8 cellular contexts compared by ENCODE assay signal in genomic region chr10:13586676-13587355, GRCh38. TPM values are rescaled to one million over a fixed set of nuclear protein-coding genes. Genes with fewer than 3 reads are reported as not detected.
A peak's percentile ranks its signal among the peaks of the same experiment; 100 is the strongest.
DNase-seq lines count a peak whose midpoint lies in the region; ATAC-seq and TF ChIP-seq lines count a peak whose summit lies in the region.

PRPF18 (plus strand) TSS chr10:13586965; CDS start chr10:13587087, 122 bp downstream.

- H3K4me1 ChIP-seq in colonic mucosa: peaks cover 7% of the 10 kb centered on the region

- peak; percentile 81 to 91 for DNase-seq in NCI-H526 (lab: John Stamatoyannopoulos, UW)
- DNase-seq in activated CD4-positive, alpha-beta T cell treated with anti-CD3 and anti-CD28 coated beads for 48 hours: peak; percentile 96
- peak; percentile 94 for DNase-seq in colonic mucosa
- DNase-seq in kidney tubule cell (ENCODE audit: low spot score): peak; percentile 94
- peak; percentile 85 to 91 (median 88) for DNase-seq in stimulated activated CD4-positive, alpha-beta T cell treated with anti-CD3 and anti-CD28 coated beads, Interleukin-1b, Interleukin-23, amount 100 ng/mL, for 24 hours (ENCODE audit: low read depth in 4 of 4, low spot score in 1 of 4)

- peak within 1 kb of the TSS; percentile 56 to 85 for H3K9ac ChIP-seq in colonic mucosa (ENCODE audit: low read depth in 2 of 2, low read length in 2 of 2)

- H3K4me3 ChIP-seq in colonic mucosa: peak within 1 kb of the TSS; percentile 97

- no peaks in the 10 kb centered on the region for H3K27me3 ChIP-seq in colonic mucosa

- TF ChIP-seq CTCF in C4-2B (conservative IDR thresholded peaks at IDR 0.05) (peak; percentile 100), colonic mucosa (IDR thresholded peaks at IDR 0.05) (peak; percentile 96)

- ATAC-seq in GM19324 (IDR thresholded peaks at IDR 0.05; ENCODE audit: low FRiP score, unreplicated experiment): peak; percentile 99
- ATAC-seq in HG03469 (IDR thresholded peaks at IDR 0.05; ENCODE audit: unreplicated experiment): peak; percentile 97

- H3K36me3 ChIP-seq in colonic mucosa: no peaks in the 10 kb centered on the region

- intact Hi-C loops in colonic mucosa (cut with DNase I): no loop called here

- no peaks in the 10 kb centered on the region for H3K9me3 ChIP-seq in colonic mucosa

- H3K27ac ChIP-seq in C4-2B: peak within 1 kb of the TSS; percentile 67
- H3K27ac ChIP-seq in colonic mucosa: peak within 1 kb of the TSS; percentile 10

RNA-seq across cellular contexts. Expression of gene PRPF18, which starts in this region (rescaled TPM):
- 10 to 100 TPM; 20.3 to 20.4 TPM for total RNA-seq in colonic mucosa

Comparison
In these comparisons a context has a peak if more than half of its experiments do, and no peak if none do; other contexts are left out.
1. Peak in every context shown above with its lines: DNase-seq, ATAC-seq, H3K4me3 ChIP-seq and H3K27ac ChIP-seq.